In the genomic region with DNA sequence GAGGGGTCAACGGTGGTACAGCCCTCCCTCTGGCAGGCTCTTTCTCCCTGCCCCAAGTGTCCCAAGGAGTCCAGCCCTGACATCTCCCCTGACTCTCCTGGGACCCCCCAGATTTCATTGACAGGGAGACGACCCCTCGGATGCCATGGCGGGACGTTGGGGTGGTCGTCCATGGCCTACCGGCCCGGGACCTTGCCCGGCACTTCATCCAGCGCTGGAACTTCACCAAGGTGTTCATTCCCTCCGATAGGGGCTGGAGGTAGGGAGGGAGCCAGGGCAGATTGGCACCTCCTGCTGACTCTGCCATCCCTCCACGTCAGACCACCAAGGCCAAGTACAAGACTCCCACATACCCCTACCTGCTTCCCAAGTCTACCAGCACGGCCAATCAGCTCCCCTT, we compare ENCODE assay signal across 4 cellular contexts. TPM values are rescaled to one million over a fixed set of nuclear protein-coding genes. Genes with fewer than 3 reads are reported as not detected.
"Had no signal": no experiment of that assay in that cellular context is flagged by ENCODE, and none has a peak within 500 bp of the region (broad histone marks: within the 10 kb centered on the region; RNA-seq: fewer than 3 reads in every experiment).

No MANE protein-coding gene starts in this region.

- ATAC-seq: GM12878 had no signal

- DNase-seq: GDM1, GF-D8 had no signal

RNA-seq across cellular contexts. Expression of a gene that starts 28.1 kb away (rescaled TPM):
- total RNA-seq: G401 had no signal
